Comparison of ENCODE assay signal across 8 cellular contexts in genomic region chr19:34171877-34172660, GRCh38. TPM values are rescaled to one million over a fixed set of nuclear protein-coding genes. Genes with fewer than 3 reads are reported as not detected.
DNase-seq lines count a peak whose midpoint lies in the region; ATAC-seq and TF ChIP-seq lines count a peak whose summit lies in the region.

Gene LSM14A (plus strand): TSS chr19:34172504. CDS start chr19:34172643, 139 bp downstream.

- peak within 1 kb of the TSS; percentile 99 for H3K27ac Mint-ChIP-seq in mesothelial cell of epicardium

- peak within 1 kb of the TSS; percentile 98 for H3K9ac ChIP-seq in NT2/D1 (ENCODE audit: insufficient read length, low read depth)

- H3K4me1 Mint-ChIP-seq in mesothelial cell of epicardium = peaks cover 43% of the 10 kb centered on the region

- no peaks in the 10 kb centered on the region for H3K36me3 Mint-ChIP-seq in mesothelial cell of epicardium

- in situ Hi-C loops in endometrial microvascular endothelial cells (cut with HindIII; ENCODE audit: inconsistent ontology term, low pct_unique_long_range_greater_than_20kb, low sequenced_read_pairs) = no loop called here

- H3K27me3 Mint-ChIP-seq in mesothelial cell of epicardium (ENCODE audit: low read depth) = no peaks in the 10 kb centered on the region

- peak within 1 kb of the TSS; percentile 87 for H3K4me3 Mint-ChIP-seq in mesothelial cell of epicardium

- peaks cover 24% of the 10 kb centered on the region for H3K36me3 ChIP-seq in NT2/D1 (ENCODE audit: insufficient read depth, insufficient read length, low read length)

- no peaks in the 10 kb centered on the region for H3K9me3 ChIP-seq in NT2/D1 (ENCODE audit: insufficient read depth, low read length)

- no peaks in the 10 kb centered on the region for H3K9me3 Mint-ChIP-seq in mesothelial cell of epicardium

- TF ChIP-seq CTCF in mesothelial cell of epicardium (IDR thresholded peaks at IDR 0.05; ENCODE audit: unreplicated experiment) = no peak

- H3K4me1 ChIP-seq in NT2/D1 (ENCODE audit: insufficient read depth, insufficient read length) = no peaks in the 10 kb centered on the region

- DNase-seq in CMK (ENCODE audit: low read depth) = peak; percentile 93
- DNase-seq in HT-29 (ENCODE audit: low spot score) = peak; percentile 94
- DNase-seq in NT2/D1 (ENCODE audit: low read depth, low spot score) = peak; percentile 74
- DNase-seq in activated CD8-positive, alpha-beta memory T cell treated with anti-CD3 and anti-CD28 coated beads, Interleukin-2, amount 50 U/mL, for 24 hours (ENCODE audit: extremely low read depth) = peak; percentile 62
- DNase-seq in mesothelial cell of epicardium (ENCODE audit: low spot score in 2 of 2, unreplicated experiment in 2 of 2) = peak; percentile 92 to 93
- peak; percentile 80 to 84 for DNase-seq in stimulated activated CD8-positive, alpha-beta memory T cell treated with anti-CD3 and anti-CD28 coated beads, Interleukin-15, amount 100 ng/mL, for 4 hours (ENCODE audit: low read depth in 2 of 2)

- no peaks in the 10 kb centered on the region for H3K27me3 ChIP-seq in NT2/D1 (ENCODE audit: insufficient read depth, insufficient read length)

- peak within 1 kb of the TSS; percentile 89 for H3K4me3 ChIP-seq in NT2/D1 (ENCODE audit: insufficient read length, low read depth)

- ATAC-seq in GM19468 (IDR thresholded peaks at IDR 0.05; ENCODE audit: extremely low read depth, unreplicated experiment) = peak; percentile 48

RNA-seq across cellular contexts. Expression of gene LSM14A, which starts in this region (rescaled TPM):
- 175 and 201 TPM in 2 replicates for total RNA-seq in HT-29 (2014; rRNA removed; shearing (Covaris generic))
- total RNA-seq in endometrial microvascular endothelial cells (ENCODE audit: inconsistent ontology term) (85.3 TPM), mesothelial cell of epicardium (153 to 164 TPM (median 155 TPM) in 3 replicates)

Comparison
In these comparisons a context has a peak if more than half of its experiments do, and no peak if none do; other contexts are left out.
1. Peak in every context shown above with its lines: DNase-seq, ATAC-seq and H3K4me3 ChIP-seq.